In the genomic region with DNA sequence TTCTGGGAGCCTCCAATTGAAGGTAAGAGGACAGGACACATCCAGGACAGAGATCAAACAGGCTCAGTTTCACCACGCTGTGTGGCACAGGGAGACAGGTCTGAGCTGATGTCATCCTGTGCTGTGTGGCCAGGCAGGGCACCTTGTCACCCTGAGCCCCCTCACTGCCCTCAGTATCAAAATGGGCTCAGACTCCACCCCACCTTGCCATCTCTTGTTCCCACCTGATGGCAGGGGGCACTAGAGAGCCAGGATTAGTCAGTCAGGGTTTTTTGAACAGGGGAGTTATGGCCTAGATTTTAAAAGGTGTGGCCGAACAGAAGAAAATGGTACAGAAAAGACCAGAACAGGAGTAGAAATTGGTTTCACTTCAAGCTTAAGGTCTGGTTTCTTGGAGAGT, we compare ENCODE assay signal across 8 cellular contexts. TPM values are rescaled to one million over a fixed set of nuclear protein-coding genes. Genes with fewer than 3 reads are reported as not detected.
DNase-seq lines count a peak whose midpoint lies in the region; ATAC-seq and TF ChIP-seq lines count a peak whose summit lies in the region.

No MANE protein-coding gene starts in this region.

- H3K27ac ChIP-seq in Peyer's patch: no peak overlapping the region
- H3K27ac ChIP-seq in adrenal gland: no peak overlapping the region
- no peak overlapping the region for H3K27ac ChIP-seq in naive thymus-derived CD4-positive, alpha-beta T cell (ENCODE audit: low read depth, low read length)

- ATAC-seq in naive thymus-derived CD4-positive, alpha-beta T cell: no peak
- ATAC-seq in HG02885 (IDR thresholded peaks at IDR 0.05; ENCODE audit: poor library complexity, unreplicated experiment) (no peak), esophagus mucosa (no peak)

- TF ChIP-seq CTCF in AG04449 (IDR thresholded peaks at IDR 0.05; ENCODE audit: insufficient read depth, low read length, missing control alignments): peak; percentile 27
- peak; percentile 56 for TF ChIP-seq CTCF in GM12864 (IDR thresholded peaks at IDR 0.05; ENCODE audit: low read depth, low read length, missing control alignments)
- TF ChIP-seq CTCF in Peyer's patch (IDR thresholded peaks at IDR 0.05): peak in 5 of 6 experiments; percentile 9 to 46 (median 37)
- TF ChIP-seq CTCF in adrenal gland (IDR thresholded peaks at IDR 0.05): peak in 5 of 6 experiments; percentile 23 to 56 (median 45)

- H3K4me1 ChIP-seq in Peyer's patch: peaks cover 0 to 37% (median 4%) of the 10 kb centered on the region in 4 donors
- H3K4me1 ChIP-seq in adrenal gland (replicated peaks in 1 of 2): peaks cover 18 to 27% of the 10 kb centered on the region in 2 donors
- peaks cover 4 to 15% of the 10 kb centered on the region in 2 donors for H3K4me1 ChIP-seq in naive thymus-derived CD4-positive, alpha-beta T cell (ENCODE audit: control insufficient read depth in 2 of 2, insufficient read depth in 2 of 2, low read length in 2 of 2)

- H3K4me1 Mint-ChIP-seq in naive thymus-derived CD4-positive, alpha-beta T cell: peaks cover 10 to 35% (median 28%) of the 10 kb centered on the region in 7 donors

- no peak for DNase-seq in AG04449 (ENCODE audit: low read depth, low spot score)
- DNase-seq in GM12864 (ENCODE audit: low read depth): no peak
- peak in 2 of 3 donors; percentile 67 to 70 for DNase-seq in Peyer's patch
- DNase-seq in adrenal gland: peak in 1 of 7 donors; percentile 52
- DNase-seq in naive thymus-derived CD4-positive, alpha-beta T cell: peak in 6 of 9 donors; percentile 30 to 44 (median 40)
- DNase-seq in T1000 (lab: John Stamatoyannopoulos, UW): no peak

- no peak overlapping the region for H3K4me3 ChIP-seq in AG04449 (ENCODE audit: low read depth, low read length)
- H3K4me3 ChIP-seq in GM12864 (ENCODE audit: low read depth, low read length): no peak overlapping the region
- no peak overlapping the region for H3K4me3 ChIP-seq in Peyer's patch
- no peak overlapping the region for H3K4me3 ChIP-seq in adrenal gland
- H3K4me3 ChIP-seq in naive thymus-derived CD4-positive, alpha-beta T cell (ENCODE audit: low read length): no peak overlapping the region

- H3K27me3 ChIP-seq in Peyer's patch (no peaks in the 10 kb centered on the region), adrenal gland (no peaks in the 10 kb centered on the region)
- no peaks in the 10 kb centered on the region for H3K27me3 ChIP-seq in naive thymus-derived CD4-positive, alpha-beta T cell (ENCODE audit: control insufficient read depth in 2 of 2, insufficient read depth in 2 of 2, low read length in 2 of 2)

- H3K27me3 Mint-ChIP-seq in naive thymus-derived CD4-positive, alpha-beta T cell: no peaks in the 10 kb centered on the region

- POLR2A ChIA-PET in AG04449 (lab: Yijun Ruan, JAX): no interaction called here
- POLR2A ChIA-PET in naive thymus-derived CD4-positive, alpha-beta T cell (lab: Charles Lee): interaction anchor here (0.6 to 1.6 kb wide), 2 partner anchors 55 to 101 kb away, joined by 4 to 5 read pairs; a partner anchor contains a TSS

- peak overlapping the region in 8 of 10 donors; percentile 22 to 89 (median 39) for H3K4me3 Mint-ChIP-seq in naive thymus-derived CD4-positive, alpha-beta T cell

- TF ChIP-seq POLR2A in Peyer's patch (IDR thresholded peaks at IDR 0.05): no peak
- no peak for TF ChIP-seq POLR2A in adrenal gland (IDR thresholded peaks at IDR 0.05)

- H3K36me3 ChIP-seq in Peyer's patch (no peaks in the 10 kb centered on the region), adrenal gland (replicated peaks in 1 of 2) (peaks cover 0 to 18% of the 10 kb centered on the region in 2 donors)
- H3K36me3 ChIP-seq in naive thymus-derived CD4-positive, alpha-beta T cell (ENCODE audit: control insufficient read depth in 2 of 3, insufficient read depth in 3 of 3, low read length in 3 of 3): peaks cover 0 to 42% (median 5%) of the 10 kb centered on the region in 3 experiments

- WGBS in adrenal gland, 4 donors: 79 to 85% (median 82%) methylated on average over 2 of the region's 2 CpGs

- H3K36me3 Mint-ChIP-seq in naive thymus-derived CD4-positive, alpha-beta T cell: peaks cover 4 to 12% (median 5%) of the 10 kb centered on the region in 5 donors

- H3K9me3 Mint-ChIP-seq in naive thymus-derived CD4-positive, alpha-beta T cell: no peaks in the 10 kb centered on the region

- H3K9me3 ChIP-seq in Peyer's patch: no peaks in the 10 kb centered on the region
- H3K9me3 ChIP-seq in adrenal gland (replicated peaks in 1 of 3): no peaks in the 10 kb centered on the region
- no peaks in the 10 kb centered on the region for H3K9me3 ChIP-seq in naive thymus-derived CD4-positive, alpha-beta T cell (ENCODE audit: control insufficient read depth in 2 of 3, low read length in 3 of 3)

- CTCF ChIA-PET in AG04449 (lab: Yijun Ruan, JAX): interaction anchor here (1.0 to 25.6 kb wide), 14 partner anchors 9 to 409 kb away, joined by 3 to 451 read pairs (median 8); a partner anchor contains a TSS
- CTCF ChIA-PET in naive thymus-derived CD4-positive, alpha-beta T cell (lab: Charles Lee): interaction anchor here (0.6 to 2.5 kb wide), 8 partner anchors 50 to 865 kb away, joined by 3 to 21 read pairs (median 6); a partner anchor contains a TSS

- intact Hi-C loops in adrenal gland (cut with DNase I): loop anchor here in 1 of 2 donors (5.0 kb wide), 2 partner anchors 64 to 91 kb away; a partner anchor contains a TSS
- intact Hi-C loops in naive thymus-derived CD4-positive, alpha-beta T cell (cut with micrococcal nuclease): loop anchor here (1.0 to 5.0 kb wide), 3 partner anchors 63 to 409 kb away; a partner anchor contains a TSS

- peak overlapping the region in 3 of 9 donors; percentile 16 to 84 (median 34) for H3K27ac Mint-ChIP-seq in naive thymus-derived CD4-positive, alpha-beta T cell

RNA-seq across cellular contexts. Expression of a gene that starts 2.6 kb away (rescaled TPM):
- 100 to 1,000 TPM in 1 of 4 donors, 10 to 100 TPM in 2, 1 to 10 TPM in 1; 9.8 to 172 (median 38.4) TPM for total RNA-seq in Peyer's patch
- 100 to 1,000 TPM in 1 of 8 donors, 10 to 100 TPM in 7; 16.0 to 136 (median 57.3) TPM for total RNA-seq in adrenal gland
- polyA plus RNA-seq in adrenal gland: 100 to 1,000 TPM in 2 of 3 donors, 10 to 100 TPM in 1; 23.7 to 671 (median 386) TPM
- total RNA-seq in naive thymus-derived CD4-positive, alpha-beta T cell: 10 to 100 TPM; 39.6 to 71.1 (median 49.1) TPM
- polyA plus RNA-seq in naive thymus-derived CD4-positive, alpha-beta T cell: 10 to 100 TPM in 1 of 2 donors, 1 to 10 TPM in 1; 6.6 to 12.0 TPM
- 20.8 TPM for total RNA-seq in esophagus mucosa

RNA-seq across cellular contexts. Expression of a gene that starts 4.1 kb away (rescaled TPM):
- total RNA-seq in Peyer's patch: not detected
- total RNA-seq in adrenal gland: under 1 TPM in 4 of 8 donors, not detected in 4; 0.14 to 0.27 (median 0.17) TPM
- under 1 TPM in 2 of 3 donors, not detected in 1; 0.20 to 0.72 TPM for polyA plus RNA-seq in adrenal gland
- under 1 TPM in 2 of 5 experiments, not detected in 3; 0.12 to 0.16 TPM for total RNA-seq in naive thymus-derived CD4-positive, alpha-beta T cell
- polyA plus RNA-seq in naive thymus-derived CD4-positive, alpha-beta T cell: under 1 TPM in 1 of 2 donors, not detected in 1; 0.10 TPM
- total RNA-seq in esophagus mucosa: not detected

RNA-seq across cellular contexts. Expression of a gene that starts 6.0 kb away (rescaled TPM):
- total RNA-seq in Peyer's patch (10 to 100 TPM; 12.8 to 24.8 (median 18.4) TPM), adrenal gland (10 to 100 TPM; 17.9 to 40.8 (median 31.9) TPM), esophagus mucosa (6.3 TPM)
- 100 to 1,000 TPM in 1 of 3 donors, 10 to 100 TPM in 2; 16.3 to 117 (median 88.0) TPM for polyA plus RNA-seq in adrenal gland
- total RNA-seq in naive thymus-derived CD4-positive, alpha-beta T cell: 10 to 100 TPM; 36.0 to 80.5 (median 53.5) TPM
- 10 to 100 TPM; 10.1 to 24.7 TPM for polyA plus RNA-seq in naive thymus-derived CD4-positive, alpha-beta T cell

RNA-seq across cellular contexts. Expression of a gene that starts 20.3 kb away (rescaled TPM):
- total RNA-seq in Peyer's patch (1 to 10 TPM in 1 of 4 donors, under 1 TPM in 1, not detected in 2; 0.53 to 1.3 TPM), adrenal gland (under 1 TPM in 2 of 8 donors, not detected in 6; 0.07 to 0.11 TPM), esophagus mucosa (0.44 TPM)
- under 1 TPM; 0.11 to 0.16 (median 0.13) TPM for polyA plus RNA-seq in adrenal gland
- under 1 TPM in 4 of 5 experiments, not detected in 1; 0.15 to 0.45 (median 0.23) TPM for total RNA-seq in naive thymus-derived CD4-positive, alpha-beta T cell
- polyA plus RNA-seq in naive thymus-derived CD4-positive, alpha-beta T cell: not detected

RNA-seq across cellular contexts. Expression of a gene that starts 36.2 kb away (rescaled TPM):
- total RNA-seq in Peyer's patch: 100 to 1,000 TPM in 2 of 4 donors, 10 to 100 TPM in 2; 80.9 to 153 (median 116) TPM
- 100 to 1,000 TPM; 126 to 216 (median 163) TPM for total RNA-seq in adrenal gland
- 100 to 1,000 TPM in 2 of 3 donors, 10 to 100 TPM in 1; 55.8 to 206 (median 115) TPM for polyA plus RNA-seq in adrenal gland
- total RNA-seq in naive thymus-derived CD4-positive, alpha-beta T cell: 10 to 100 TPM; 72.0 to 95.2 (median 75.4) TPM
- polyA plus RNA-seq in naive thymus-derived CD4-positive, alpha-beta T cell: 10 to 100 TPM; 56.6 to 63.2 TPM
- total RNA-seq in esophagus mucosa: 63.8 TPM

Comparison
In these comparisons a context has a peak if more than half of its experiments do, and no peak if none do; other contexts are left out.
1. DNase-seq: peak in Peyer's patch (2 of 3) and naive thymus-derived CD4-positive, alpha-beta T cell (6 of 9); none in AG04449 (single experiment), GM12864 (single experiment) and T1000 (single experiment).
2. Peak in every context shown above with its lines, with median percentiles within 50 percentile points of each other: CTCF ChIP-seq.